ENCODE assay signal across 9 cellular contexts in the genomic region with DNA sequence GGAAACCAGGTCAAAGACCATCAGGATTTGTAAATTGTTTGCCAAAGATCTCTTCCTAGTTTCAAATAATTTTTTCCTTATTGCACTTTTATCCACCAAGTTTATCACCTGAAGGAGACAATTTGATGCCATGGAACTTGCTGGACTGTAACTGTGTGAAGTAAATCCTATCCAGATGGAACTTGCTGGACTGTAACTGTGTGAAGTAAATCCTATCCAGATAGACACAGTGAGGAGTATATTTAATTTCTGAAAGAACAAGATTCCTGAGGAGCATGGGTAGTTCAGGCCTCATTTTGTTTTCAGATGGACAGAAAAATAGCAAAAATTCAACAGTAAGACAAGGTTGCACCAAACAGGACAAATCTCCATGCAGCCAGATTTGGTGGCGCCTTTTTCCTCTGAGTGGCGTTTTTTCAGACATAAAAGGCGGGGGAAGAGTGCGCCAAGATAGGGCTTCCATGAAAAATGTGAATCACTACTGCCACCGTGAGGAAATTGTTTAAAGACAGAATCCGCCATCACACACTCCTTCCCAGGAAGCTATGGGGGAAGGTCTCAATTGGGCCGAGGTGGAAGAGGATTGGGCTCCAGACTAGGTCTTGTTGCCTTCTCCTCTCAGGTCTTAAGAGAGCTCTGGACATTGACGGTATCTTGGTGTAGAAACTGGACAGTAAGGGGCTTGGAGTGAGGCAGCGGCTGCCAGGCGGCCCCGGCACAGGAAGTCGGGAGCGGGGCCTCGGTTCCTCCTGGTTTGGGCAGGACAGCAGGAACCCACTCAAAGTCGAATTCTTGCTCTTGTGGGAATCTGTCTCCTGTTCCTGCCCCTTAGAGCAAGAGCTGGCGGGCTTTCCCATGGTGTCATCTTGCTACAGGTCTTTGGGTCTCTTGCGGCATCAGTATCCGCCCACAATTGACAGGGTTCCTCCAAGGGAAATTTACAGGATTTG.
DNase-seq lines count a peak whose midpoint lies in the region; ATAC-seq and TF ChIP-seq lines count a peak whose summit lies in the region.
"Had no signal": no experiment of that assay in that cellular context is flagged by ENCODE, and none has a peak within 500 bp of the region (broad histone marks: within the 10 kb centered on the region; RNA-seq: fewer than 3 reads in every experiment).

No MANE protein-coding gene starts in this region.

- intact Hi-C loops in CD14-positive monocyte (cut with micrococcal nuclease), result no loop called here
- intact Hi-C loops in activated CD4-positive, alpha-beta T cell treated with anti-CD3 and anti-CD28 coated beads for 36 hours (cut with DNase I, micrococcal nuclease), result no loop called here

- peaks cover 5 to 72% of the 10 kb centered on the region in 2 experiments; a peak in 2 of 3 replicates for H3K36me3 ChIP-seq in HEK293 (ENCODE audit: control insufficient read depth in 2 of 2, insufficient read depth in 1 of 2, low read length in 2 of 2)
- H3K36me3 ChIP-seq: thoracic aorta had no signal

- H3K9me3 ChIP-seq in HEK293 (ENCODE audit: control insufficient read depth, insufficient read depth, low read depth, low read length), result no peaks in the 10 kb centered on the region
- H3K9me3 ChIP-seq: thoracic aorta had no signal

- peak overlapping the region in 5 of 7 donors; percentile 50 to 88 (median 78) for H3K27ac Mint-ChIP-seq in CD14-positive monocyte
- H3K27ac Mint-ChIP-seq in activated CD4-positive, alpha-beta T cell treated with anti-CD3 and anti-CD28 coated beads for 36 hours, result no peak overlapping the region
- H3K27ac Mint-ChIP-seq in stimulated activated naive CD8-positive, alpha-beta T cell treated with anti-CD3 and anti-CD28 coated beads, Interleukin-15, amount 100 ng/mL, for 72 hours, result no peak overlapping the region
- H3K27ac Mint-ChIP-seq in activated T-helper 17 cell treated with anti-CD3 and anti-CD28 coated beads, Interleukin-2, amount 50 U/mL, for 72 hours, result no peak overlapping the region

- H3K4me1 ChIP-seq in HEK293 (ENCODE audit: control insufficient read depth, insufficient read depth, low read length), result 0 out of 2 replicates have a peak, but pooled peaks cover 3% of the 10 kb centered on the region

- CTCF ChIA-PET in HEK293 (lab: Yijun Ruan, JAX), result interaction anchor here (0.5 to 1.7 kb wide), 8 partner anchors 9 to 37 kb away, joined by 3 to 11 read pairs (median 4); no protein-coding TSS in a partner anchor
- CTCF ChIA-PET in activated CD4-positive, alpha-beta T cell treated with anti-CD3 and anti-CD28 coated beads for 36 hours (lab: Charles Lee), result interaction anchor here (0.7 kb wide), 1 partner anchor 103 kb away, joined by 3 read pairs; no protein-coding TSS in a partner anchor

- no peaks in the 10 kb centered on the region for H3K9me3 Mint-ChIP-seq in CD14-positive monocyte
- no peaks in the 10 kb centered on the region for H3K9me3 Mint-ChIP-seq in activated CD4-positive, alpha-beta T cell treated with anti-CD3 and anti-CD28 coated beads for 36 hours (ENCODE audit: low read depth)
- no peaks in the 10 kb centered on the region for H3K9me3 Mint-ChIP-seq in stimulated activated naive CD8-positive, alpha-beta T cell treated with anti-CD3 and anti-CD28 coated beads, Interleukin-15, amount 100 ng/mL, for 72 hours
- H3K9me3 Mint-ChIP-seq in activated T-helper 17 cell treated with anti-CD3 and anti-CD28 coated beads, Interleukin-2, amount 50 U/mL, for 72 hours, result no peaks in the 10 kb centered on the region

- DNase-seq in CD14-positive monocyte (ENCODE audit: low spot score), result no peak
- DNase-seq in UCSD-AML1 (lab: John Stamatoyannopoulos, UW; ENCODE audit: unreplicated experiment), result peak; percentile 53
- peak; percentile 87 for DNase-seq in midbrain (lab: John Stamatoyannopoulos, UW)
- DNase-seq in stimulated activated CD4-positive, alpha-beta T cell treated with anti-CD3 and anti-CD28 coated beads, Interleukin-4, amount 100 ng/mL, for 24 hours, result no peak
- DNase-seq in activated CD4-positive, alpha-beta T cell treated with anti-CD3 and anti-CD28 coated beads for 36 hours, result no peak
- no peak for DNase-seq in stimulated activated naive CD8-positive, alpha-beta T cell treated with anti-CD3 and anti-CD28 coated beads, Interleukin-15, amount 100 ng/mL, for 72 hours

- H3K4me1 Mint-ChIP-seq in CD14-positive monocyte, result no peaks in the 10 kb centered on the region
- H3K4me1 Mint-ChIP-seq in activated CD4-positive, alpha-beta T cell treated with anti-CD3 and anti-CD28 coated beads for 36 hours, result no peaks in the 10 kb centered on the region
- no peaks in the 10 kb centered on the region for H3K4me1 Mint-ChIP-seq in stimulated activated naive CD8-positive, alpha-beta T cell treated with anti-CD3 and anti-CD28 coated beads, Interleukin-15, amount 100 ng/mL, for 72 hours
- no peaks in the 10 kb centered on the region for H3K4me1 Mint-ChIP-seq in activated T-helper 17 cell treated with anti-CD3 and anti-CD28 coated beads, Interleukin-2, amount 50 U/mL, for 72 hours

- no peaks in the 10 kb centered on the region for H3K36me3 Mint-ChIP-seq in CD14-positive monocyte
- peaks cover 4% of the 10 kb centered on the region for H3K36me3 Mint-ChIP-seq in activated CD4-positive, alpha-beta T cell treated with anti-CD3 and anti-CD28 coated beads for 36 hours (ENCODE audit: low read depth)
- H3K36me3 Mint-ChIP-seq in activated T-helper 17 cell treated with anti-CD3 and anti-CD28 coated beads, Interleukin-2, amount 50 U/mL, for 72 hours (ENCODE audit: low read depth), result no peaks in the 10 kb centered on the region

- H3K27me3 Mint-ChIP-seq in CD14-positive monocyte (ENCODE audit: low read depth in 3 of 3), result peaks cover 0 to 10% (median 2%) of the 10 kb centered on the region in 3 donors
- no peaks in the 10 kb centered on the region for H3K27me3 Mint-ChIP-seq in activated CD4-positive, alpha-beta T cell treated with anti-CD3 and anti-CD28 coated beads for 36 hours
- H3K27me3 Mint-ChIP-seq in stimulated activated naive CD8-positive, alpha-beta T cell treated with anti-CD3 and anti-CD28 coated beads, Interleukin-15, amount 100 ng/mL, for 72 hours, result no peaks in the 10 kb centered on the region
- H3K27me3 Mint-ChIP-seq in activated T-helper 17 cell treated with anti-CD3 and anti-CD28 coated beads, Interleukin-2, amount 50 U/mL, for 72 hours, result no peaks in the 10 kb centered on the region

- POLR2A ChIA-PET in HEK293 (lab: Yijun Ruan, JAX), result interaction anchor here (1.1 kb wide), 1 partner anchor 9 kb away, joined by 6 read pairs; no protein-coding TSS in a partner anchor
- POLR2A ChIA-PET in activated CD4-positive, alpha-beta T cell treated with anti-CD3 and anti-CD28 coated beads for 36 hours (lab: Charles Lee), result no interaction called here

- no peak overlapping the region for H3K4me3 Mint-ChIP-seq in CD14-positive monocyte
- no peak overlapping the region for H3K4me3 Mint-ChIP-seq in activated CD4-positive, alpha-beta T cell treated with anti-CD3 and anti-CD28 coated beads for 36 hours
- no peak overlapping the region for H3K4me3 Mint-ChIP-seq in stimulated activated naive CD8-positive, alpha-beta T cell treated with anti-CD3 and anti-CD28 coated beads, Interleukin-15, amount 100 ng/mL, for 72 hours
- no peak overlapping the region for H3K4me3 Mint-ChIP-seq in activated T-helper 17 cell treated with anti-CD3 and anti-CD28 coated beads, Interleukin-2, amount 50 U/mL, for 72 hours

- no peak for ATAC-seq in activated CD4-positive, alpha-beta T cell treated with anti-CD3 and anti-CD28 coated beads for 36 hours
- no peak for ATAC-seq in stimulated activated naive CD8-positive, alpha-beta T cell treated with anti-CD3 and anti-CD28 coated beads, Interleukin-15, amount 100 ng/mL, for 72 hours
- no peak for ATAC-seq in activated T-helper 17 cell treated with anti-CD3 and anti-CD28 coated beads, Interleukin-2, amount 50 U/mL, for 72 hours (replicated peaks)

- TF ChIP-seq CTCF in CD14-positive monocyte (IDR thresholded peaks at IDR 0.05) (no peak), HEK293 (tag by site-specific recombination; IDR thresholded peaks at IDR 0.05) (peak; percentile 76)

- H3K4me3 ChIP-seq in HEK293 (ENCODE audit: low read depth, low read length), result peak overlapping the region; percentile 29
- H3K4me3 ChIP-seq: thoracic aorta had no signal

- peak overlapping the region; percentile 85 for H3K27ac ChIP-seq in HEK293 (ENCODE audit: extremely low read depth, low read depth, low read length)
- H3K27ac ChIP-seq: thoracic aorta had no signal

TF ChIP-seq in HEK293, 187 proteins besides CTCF, POLR2A, EP300 and RAD21 (continues in another document):
- TF ChIP-seq ELK4 (IDR thresholded peaks at IDR 0.05; ENCODE audit: borderline replicate concordance, low read depth, low read length) (no peak), ZNF37A (tag by site-specific recombination; IDR thresholded peaks at IDR 0.05) (no peak), GFI1B (tag by site-specific recombination; IDR thresholded peaks at IDR 0.05) (peak; percentile 62; the same call in 1 of the 2 replicates), ZNF501 (tag by site-specific recombination; IDR thresholded peaks at IDR 0.05) (no peak), ZNF335 (tag by site-specific recombination; conservative IDR thresholded peaks at IDR 0.05) (0 out of 2 replicates have a peak, but pooled peaks have one; percentile 11), ZNF404 (tag by site-specific recombination; IDR thresholded peaks at IDR 0.05) (no peak)
- TF ChIP-seq, protein P1, sequence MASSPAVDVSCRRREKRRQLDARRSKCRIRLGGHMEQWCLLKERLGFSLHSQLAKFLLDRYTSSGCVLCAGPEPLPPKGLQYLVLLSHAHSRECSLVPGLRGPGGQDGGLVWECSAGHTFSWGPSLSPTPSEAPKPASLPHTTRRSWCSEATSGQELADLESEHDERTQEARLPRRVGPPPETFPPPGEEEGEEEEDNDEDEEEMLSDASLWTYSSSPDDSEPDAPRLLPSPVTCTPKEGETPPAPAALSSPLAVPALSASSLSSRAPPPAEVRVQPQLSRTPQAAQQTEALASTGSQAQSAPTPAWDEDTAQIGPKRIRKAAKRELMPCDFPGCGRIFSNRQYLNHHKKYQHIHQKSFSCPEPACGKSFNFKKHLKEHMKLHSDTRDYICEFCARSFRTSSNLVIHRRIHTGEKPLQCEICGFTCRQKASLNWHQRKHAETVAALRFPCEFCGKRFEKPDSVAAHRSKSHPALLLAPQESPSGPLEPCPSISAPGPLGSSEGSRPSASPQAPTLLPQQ (tag by site-specific recombination; IDR thresholded peaks at IDR 0.05), result 0 out of 2 replicates have a peak, but pooled peaks have one; percentile 29

Comparison
In these comparisons a context has a peak if more than half of its experiments do, and no peak if none do; other contexts are left out.
1. DNase-seq: peak in UCSD-AML1 (single experiment) and midbrain (single experiment); none in CD14-positive monocyte (single experiment), stimulated activated CD4-positive, alpha-beta T cell treated with anti-CD3 and anti-CD28 coated beads, Interleukin-4, amount 100 ng/mL, for 24 hours (single experiment), activated CD4-positive, alpha-beta T cell treated with anti-CD3 and anti-CD28 coated beads for 36 hours (single experiment) and stimulated activated naive CD8-positive, alpha-beta T cell treated with anti-CD3 and anti-CD28 coated beads, Interleukin-15, amount 100 ng/mL, for 72 hours (0 of 2).
2. H3K27ac Mint-ChIP-seq: peak in CD14-positive monocyte (5 of 7); none in activated CD4-positive, alpha-beta T cell treated with anti-CD3 and anti-CD28 coated beads for 36 hours (single experiment), stimulated activated naive CD8-positive, alpha-beta T cell treated with anti-CD3 and anti-CD28 coated beads, Interleukin-15, amount 100 ng/mL, for 72 hours (0 of 2) and activated T-helper 17 cell treated with anti-CD3 and anti-CD28 coated beads, Interleukin-2, amount 50 U/mL, for 72 hours (single experiment).